In genomic region chr11:86518211-86518610, GRCh38 we compare ENCODE assay signal across 12 cellular contexts.
A peak's percentile ranks its signal among the peaks of the same experiment; 100 is the strongest.
DNase-seq lines count a peak whose midpoint lies in the region; ATAC-seq, FAIRE-seq and TF ChIP-seq lines count a peak whose summit lies in the region.
"Had no signal": no experiment of that assay in that cellular context is flagged by ENCODE, and none has a peak within 500 bp of the region (broad histone marks: within the 10 kb centered on the region; RNA-seq: fewer than 3 reads in every experiment).

No MANE protein-coding gene starts in this region.

- ATAC-seq in K562 = peak; percentile 6
- ATAC-seq: CD8-positive, alpha-beta T cell had no signal

- peak; percentile 32 for FAIRE-seq in K562 (lab: Jason Lieb, UNC)

- H3K27me3 ChIP-seq in HUES48 (ENCODE audit: control insufficient read depth, insufficient read depth, low read length) (no peaks in the 10 kb centered on the region), K562 (ENCODE audit: control insufficient read depth in 2 of 2, insufficient read depth in 2 of 2, low read length in 2 of 2) (no peaks in the 10 kb centered on the region), stomach (no peaks in the 10 kb centered on the region)

- H3K79me2 ChIP-seq in K562 (ENCODE audit: control insufficient read depth, insufficient read depth, low read length) = no peaks in the 10 kb centered on the region

- H3K4me2 ChIP-seq in K562 (ENCODE audit: insufficient read depth, low read length) = peak overlapping the region; percentile 40; the same call in 1 of the 2 replicates

- H3K4me1 ChIP-seq in HUES48 (ENCODE audit: control insufficient read depth, insufficient read depth, low read length) (peaks cover 17% of the 10 kb centered on the region), K562 (replicated peaks in 1 of 2; ENCODE audit: control insufficient read depth in 2 of 2, insufficient read depth in 2 of 2, low read length in 2 of 2) (peaks cover 3 to 40% of the 10 kb centered on the region in 2 experiments), mesodermal cell (ENCODE audit: control insufficient read depth, insufficient read depth, low read length, poor library complexity, severe bottlenecking) (peaks cover 83% of the 10 kb centered on the region), stomach (peaks cover 8 to 62% (median 28%) of the 10 kb centered on the region in 4 donors)

- CTCF ChIA-PET in K562 (lab: Yijun Ruan, JAX; ENCODE audit: low intra/inter-chr PET ratio) = no interaction called here

- POLR2A ChIA-PET in K562 (lab: Yijun Ruan, JAX) = interaction anchor here (1.0 kb wide), 1 partner anchor 31 kb away, joined by 4 read pairs; no protein-coding TSS in a partner anchor

- H3K36me3 ChIP-seq in HUES48 (ENCODE audit: control insufficient read depth, insufficient read depth, low read length) (no peaks in the 10 kb centered on the region), K562 (ENCODE audit: control insufficient read depth, insufficient read depth, low read length) (no peaks in the 10 kb centered on the region), mesodermal cell (ENCODE audit: control insufficient read depth, insufficient read depth, low read length) (no peaks in the 10 kb centered on the region), stomach (no peaks in the 10 kb centered on the region)

- WGBS in K562 (ENCODE audit: insufficient coverage, low coverage, missing lambda C conversion rate) = 4% methylated on average over 6 of the region's 6 CpGs
- 83 to 95% methylated on average over 5 to 6 of the region's 6 CpGs for WGBS in mesodermal cell (ENCODE audit: insufficient coverage in 2 of 2), 2 experiments
- 29 to 58% (median 50%) methylated on average over 6 of the region's 6 CpGs for WGBS in stomach, 5 donors

- DNase-seq in K562 (ENCODE audit: extremely low read depth in 1 of 4, low spot score in 3 of 4) (peak; percentile 39 to 67 (median 56)), stomach (no peak), superior temporal gyrus (ENCODE audit: extremely low spot score) (no peak), NCI-H187 treated with DMSO at 0.1 percent for 48 hours (lab: John Stamatoyannopoulos, UW) (no peak)
- DNase-seq in activated naive CD4-positive, alpha-beta T cell treated with Interleukin-2 at 50 U/mL for 16 hours = no peak
- DNase-seq: CD8-positive, alpha-beta T cell; GOT3; NCI-H2029; NCI-H524; SIG-M5 had no signal

- no peaks in the 10 kb centered on the region for H3K9me1 ChIP-seq in K562 (ENCODE audit: control insufficient read depth, insufficient read depth, low read length)

- H3K27ac ChIP-seq in HUES48 (ENCODE audit: low read depth, low read length) (peak overlapping the region; percentile 40), K562 (ENCODE audit: extremely low read depth, low read depth, low read length) (no peak overlapping the region), mesodermal cell (ENCODE audit: low read depth, low read length, severe bottlenecking) (peak overlapping the region; percentile 97), stomach (peak overlapping the region in 4 of 5 donors; percentile 13 to 63 (median 60))

- TF ChIP-seq POLR2A in K562 (conservative IDR thresholded peaks at IDR 0.05) (no peak), stomach (IDR thresholded peaks at IDR 0.05) (no peak)

- no peaks in the 10 kb centered on the region for H3K9me3 ChIP-seq in HUES48 (ENCODE audit: control insufficient read depth, insufficient read depth, low read length)
- no peaks in the 10 kb centered on the region for H3K9me3 ChIP-seq in K562 (replicated peaks; ENCODE audit: control insufficient read depth, insufficient read depth, low read depth, low read length)
- peaks cover 4% of the 10 kb centered on the region for H3K9me3 ChIP-seq in mesodermal cell (ENCODE audit: control insufficient read depth, low read length)
- no peaks in the 10 kb centered on the region for H3K9me3 ChIP-seq in stomach

- BruUV-seq in K562 (replicated peaks; lab: Mats Ljungman, UMichigan) = no TSS peak

- H3K4me3 ChIP-seq in HUES48 (ENCODE audit: low read depth, low read length) (no peak overlapping the region), K562 (no peak overlapping the region), mesodermal cell (ENCODE audit: extremely low read depth, insufficient read depth, low read length, poor library complexity, severe bottlenecking) (no peak overlapping the region), stomach (no peak overlapping the region)

- TF ChIP-seq CTCF in K562 (IDR thresholded peaks at IDR 0.05 in 2 of 3, conservative IDR thresholded peaks at IDR 0.05 in 1 of 3; ENCODE audit: insufficient read depth in 2 of 3, low read depth in 1 of 3, low read length in 3 of 3) (no peak), stomach (IDR thresholded peaks at IDR 0.05) (no peak)

- intact Hi-C loops in K562 (cut with micrococcal nuclease) (no loop called here), stomach (cut with DNase I; ENCODE audit: low total_unique reads) (no loop called here)

- H4K20me1 ChIP-seq in K562 (replicated peaks; ENCODE audit: control insufficient read depth, insufficient read depth, low read length) = no peaks in the 10 kb centered on the region

- in situ Hi-C loops in K562 (cut with MboI) = no loop called here

- TF ChIP-seq RAD21 in K562 (CRISPR knock-in tag; conservative IDR thresholded peaks at IDR 0.05 in 1 of 2, IDR thresholded peaks at IDR 0.05 in 1 of 2) = no peak

- H3K9ac ChIP-seq in HUES48 (ENCODE audit: low read depth, low read length) (no peak overlapping the region), K562 (ENCODE audit: insufficient read depth in 1 of 2, low read depth in 2 of 2, low read length in 2 of 2) (no peak overlapping the region)

- TF ChIP-seq EP300 in K562 (IDR thresholded peaks at IDR 0.05; ENCODE audit: low read length) = peak; percentile 55
- no peak for TF ChIP-seq EP300 in stomach (IDR thresholded peaks at IDR 0.05)

- H2AFZ ChIP-seq in K562 (ENCODE audit: low read depth, low read length) = no peak overlapping the region

TF ChIP-seq in K562, 482 proteins besides CTCF, POLR2A, EP300 and RAD21 (continues in another document):
- peak in 1 of 2 experiments; percentile 26; a peak in 1 of 4 replicates for TF ChIP-seq RCOR1 (IDR thresholded peaks at IDR 0.05; ENCODE audit: borderline replicate concordance in 1 of 2, low read depth in 2 of 2, low read length in 2 of 2)
- TF ChIP-seq ARID1B (IDR thresholded peaks at IDR 0.05) = peak; percentile 75
- no peak for TF ChIP-seq TOE1 (IDR thresholded peaks at IDR 0.05; ENCODE audit: borderline replicate concordance)
- no peak for TF ChIP-seq TOE1 (CRISPR knock-in tag; IDR thresholded peaks at IDR 0.05; ENCODE audit: borderline replicate concordance, low read depth)
- no peak for TF ChIP-seq CHAMP1 (IDR thresholded peaks at IDR 0.05)
- peak; percentile 54 for TF ChIP-seq PKNOX1 (IDR thresholded peaks at IDR 0.05)
- TF ChIP-seq KDM1A (IDR thresholded peaks at IDR 0.05) = peak in 1 of 2 experiments; percentile 59; a peak in 2 of 4 replicates
- no peak for TF ChIP-seq GABPB2 (CRISPR knock-in tag; conservative IDR thresholded peaks at IDR 0.05)
- no peak for TF ChIP-seq ZFP36 (IDR thresholded peaks at IDR 0.05; ENCODE audit: low read depth, low read length, partially characterized antibody)
- no peak for TF ChIP-seq PBX2 (CRISPR knock-in tag; IDR thresholded peaks at IDR 0.05; ENCODE audit: low read depth)
- TF ChIP-seq PBX2 (tag; conservative IDR thresholded peaks at IDR 0.05; ENCODE audit: low read depth) = peak; percentile 17; the same call in 1 of the 2 replicates
- peak; percentile 71 for TF ChIP-seq TCF3 (CRISPR knock-in tag; IDR thresholded peaks at IDR 0.05)

Comparison
In these comparisons a context has a peak if more than half of its experiments do, and no peak if none do; other contexts are left out.
1. DNase-seq: peak in K562 (4 of 4); none in stomach (single experiment), superior temporal gyrus (single experiment), activated naive CD4-positive, alpha-beta T cell treated with Interleukin-2 at 50 U/mL for 16 hours (single experiment) and NCI-H187 treated with DMSO at 0.1 percent for 48 hours (single experiment).